ENCODE assay signal across 8 cellular contexts in genomic region chr5:6632324-6632930, GRCh38. TPM values are rescaled to one million over a fixed set of nuclear protein-coding genes. Genes with fewer than 3 reads are reported as not detected.
DNase-seq lines count a peak whose midpoint lies in the region; ATAC-seq and TF ChIP-seq lines count a peak whose summit lies in the region.

No MANE protein-coding gene starts in this region.

- H3K4me3 ChIP-seq in hepatocyte (peak overlapping the region; percentile 76), skeletal muscle satellite cell (ENCODE audit: low read length) (peak overlapping the region; percentile 95)

- H3K9me3 Mint-ChIP-seq in IgD-negative memory B cell, result no peaks in the 10 kb centered on the region
- no peaks in the 10 kb centered on the region for H3K9me3 Mint-ChIP-seq in activated naive CD8-positive, alpha-beta T cell treated with anti-CD3 and anti-CD28 coated beads for 36 hours

- peaks cover 66% of the 10 kb centered on the region for H3K79me2 ChIP-seq in hepatocyte

- H3K4me2 ChIP-seq in hepatocyte, result peak overlapping the region; percentile 99
- peak overlapping the region; percentile 86 for H3K4me2 ChIP-seq in skeletal muscle satellite cell (ENCODE audit: low read length)

- peaks cover 22 to 32% (median 28%) of the 10 kb centered on the region in 3 donors for H3K4me1 Mint-ChIP-seq in IgD-negative memory B cell
- peaks cover 31% of the 10 kb centered on the region for H3K4me1 Mint-ChIP-seq in activated naive CD8-positive, alpha-beta T cell treated with anti-CD3 and anti-CD28 coated beads for 36 hours

- H4K20me1 ChIP-seq in hepatocyte (ENCODE audit: insufficient read depth, poor library complexity, severe bottlenecking), result peaks cover 10% of the 10 kb centered on the region

- H3K27me3 ChIP-seq in hepatocyte (no peaks in the 10 kb centered on the region), skeletal muscle satellite cell (ENCODE audit: control insufficient read depth, insufficient read depth, low read length) (no peaks in the 10 kb centered on the region)

- TF ChIP-seq CTCF in hepatocyte (IDR thresholded peaks at IDR 0.05; ENCODE audit: poor library complexity), result peak; percentile 4

- peak; percentile 15 for ATAC-seq in GM21723 (IDR thresholded peaks at IDR 0.05; ENCODE audit: unreplicated experiment)

- peaks cover 8% of the 10 kb centered on the region for H3K4me1 ChIP-seq in hepatocyte (ENCODE audit: insufficient read depth)
- H3K4me1 ChIP-seq in skeletal muscle satellite cell (ENCODE audit: control insufficient read depth, insufficient read depth, low read length), result peaks cover 19% of the 10 kb centered on the region

- under 1% methylated on average over 21 of the region's 40 CpGs for WGBS in hepatocyte (ENCODE audit: low lambda C conversion rate, missing lambda C conversion rate)

- DNase-seq in DMS53 (lab: John Stamatoyannopoulos, UW), result peak; percentile 66
- DNase-seq in DMS53 treated with DMSO at 0.1 percent for 48 hours (lab: John Stamatoyannopoulos, UW; ENCODE audit: unreplicated experiment), result no peak
- DNase-seq in activated naive CD8-positive, alpha-beta T cell treated with anti-CD3 and anti-CD28 coated beads for 36 hours, result no peak
- no peak for DNase-seq in hepatocyte (ENCODE audit: low spot score)
- no peak for DNase-seq in NCI-H1105 treated with DMSO at 0.1 percent for 48 hours (lab: John Stamatoyannopoulos, UW)

- peak overlapping the region; percentile 96 for H3K9ac ChIP-seq in skeletal muscle satellite cell (ENCODE audit: low read depth, low read length)

- peak overlapping the region; percentile 30 for H2AFZ ChIP-seq in hepatocyte

- no peaks in the 10 kb centered on the region for H3K36me3 Mint-ChIP-seq in IgD-negative memory B cell
- H3K36me3 Mint-ChIP-seq in activated naive CD8-positive, alpha-beta T cell treated with anti-CD3 and anti-CD28 coated beads for 36 hours, result peaks cover 43% of the 10 kb centered on the region

- H3K9me2 ChIP-seq in hepatocyte (replicated peaks; ENCODE audit: insufficient read depth), result no peaks in the 10 kb centered on the region

- no peaks in the 10 kb centered on the region for H3K9me3 ChIP-seq in hepatocyte (ENCODE audit: low read depth)
- H3K9me3 ChIP-seq in skeletal muscle satellite cell (replicated peaks; ENCODE audit: low read length), result no peaks in the 10 kb centered on the region

- H3K36me3 ChIP-seq in hepatocyte (replicated peaks; ENCODE audit: insufficient read depth, low read depth) (no peaks in the 10 kb centered on the region), skeletal muscle satellite cell (ENCODE audit: insufficient read depth, low read length) (peaks cover 40% of the 10 kb centered on the region)

- H3K27ac Mint-ChIP-seq in IgD-negative memory B cell, result peak overlapping the region; percentile 99 to 100 (median 100)
- H3K27ac Mint-ChIP-seq in activated naive CD8-positive, alpha-beta T cell treated with anti-CD3 and anti-CD28 coated beads for 36 hours, result peak overlapping the region; percentile 99

- H3K4me3 Mint-ChIP-seq in IgD-negative memory B cell, result peak overlapping the region; percentile 88 to 100 (median 98)
- peak overlapping the region; percentile 94 for H3K4me3 Mint-ChIP-seq in activated naive CD8-positive, alpha-beta T cell treated with anti-CD3 and anti-CD28 coated beads for 36 hours

- H3K27me3 Mint-ChIP-seq in IgD-negative memory B cell, result no peaks in the 10 kb centered on the region
- H3K27me3 Mint-ChIP-seq in activated naive CD8-positive, alpha-beta T cell treated with anti-CD3 and anti-CD28 coated beads for 36 hours, result no peaks in the 10 kb centered on the region

- H3K27ac ChIP-seq in hepatocyte, result peak overlapping the region; percentile 97

RNA-seq across cellular contexts. Expression of gene NSUN2, which starts 0.4 kb away (rescaled TPM):
- 33.1 TPM for polyA plus RNA-seq in IgD-negative memory B cell
- 100 to 1,000 TPM; 148 to 159 TPM for total RNA-seq in activated naive CD8-positive, alpha-beta T cell treated with anti-CD3 and anti-CD28 coated beads for 36 hours
- 31.4 and 34.8 TPM in 2 replicates for total RNA-seq in hepatocyte
- 40.9 and 43.0 TPM in 2 replicates for polyA plus RNA-seq in hepatocyte
- total RNA-seq in skeletal muscle satellite cell (2012; rRNA removed), result 44.8 and 50.7 TPM in 2 replicates

RNA-seq across cellular contexts. Expression of gene SRD5A1, which starts 0.8 kb away (rescaled TPM):
- polyA plus RNA-seq in IgD-negative memory B cell, result 14.9 TPM
- total RNA-seq in activated naive CD8-positive, alpha-beta T cell treated with anti-CD3 and anti-CD28 coated beads for 36 hours, result 10 to 100 TPM; 14.1 to 14.3 TPM
- total RNA-seq in hepatocyte, result 12.1 and 19.9 TPM in 2 replicates
- polyA plus RNA-seq in hepatocyte, result 6.7 and 8.6 TPM in 2 replicates
- 12.9 and 19.8 TPM in 2 replicates for total RNA-seq in skeletal muscle satellite cell (2012; rRNA removed)
